ENCODE assay signal across 8 cellular contexts in the genomic region with DNA sequence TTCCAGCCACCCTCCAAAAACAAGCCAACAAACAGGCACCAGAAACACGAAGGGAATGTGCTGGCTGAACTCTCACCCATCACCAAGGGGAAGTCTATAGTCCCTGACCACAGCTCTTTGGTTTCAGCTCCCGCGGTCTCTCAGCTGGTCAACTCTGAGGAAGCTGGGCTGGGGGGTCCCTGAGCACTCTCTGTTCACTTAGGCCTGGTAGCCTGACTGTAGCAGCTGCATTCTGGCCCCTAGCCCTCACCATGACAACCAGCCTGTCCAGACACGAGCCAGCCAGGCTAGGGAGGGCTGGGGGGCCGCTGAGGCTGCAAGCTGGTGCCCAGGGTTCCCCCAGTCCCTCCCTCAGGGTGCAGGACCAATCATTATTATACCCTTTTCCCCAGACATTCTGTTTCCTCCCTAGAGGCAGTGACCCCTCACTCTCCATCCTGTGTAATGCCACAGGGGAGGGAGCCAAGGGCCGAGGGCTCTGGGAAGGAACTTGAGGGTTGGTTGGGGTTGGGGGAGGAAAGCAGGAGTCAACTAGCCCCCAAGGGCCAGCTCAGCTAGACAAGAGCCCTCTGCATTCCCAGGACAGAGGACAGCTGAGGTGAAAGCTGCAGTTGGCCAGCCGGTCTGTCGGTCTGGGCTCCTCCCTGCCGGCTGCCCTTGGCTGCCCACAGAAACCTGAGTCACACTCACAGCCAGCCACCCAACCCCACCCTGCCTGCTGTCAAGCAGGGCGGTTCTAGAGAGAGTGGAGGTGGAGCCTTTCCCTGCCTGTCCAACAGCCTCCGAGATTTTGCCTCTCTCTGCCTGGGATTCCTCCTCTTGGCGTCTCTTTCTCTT. TPM values are rescaled to one million over a fixed set of nuclear protein-coding genes. Genes with fewer than 3 reads are reported as not detected.
A peak's percentile ranks its signal among the peaks of the same experiment; 100 is the strongest.
DNase-seq lines count a peak whose midpoint lies in the region; ATAC-seq and TF ChIP-seq lines count a peak whose summit lies in the region.

No MANE protein-coding gene starts in this region.

- H3K4me1 ChIP-seq in A673 (ENCODE audit: insufficient read depth, low read length, poor library complexity, severe bottlenecking), result peaks cover 40% of the 10 kb centered on the region

- peaks cover 4% of the 10 kb centered on the region for H3K36me3 ChIP-seq in A673 (ENCODE audit: insufficient read depth, low read length, poor library complexity, severe bottlenecking)

- no TSS peak for BruUV-seq in A673 (replicated peaks; lab: Mats Ljungman, UMichigan)

- H3K27ac ChIP-seq in A673 (ENCODE audit: low read depth, low read length, poor library complexity, severe bottlenecking), result peak overlapping the region; percentile 80

- intact Hi-C loops in A673 (cut with micrococcal nuclease; ENCODE audit: unreplicated experiment), result loop anchor here (2.0 kb wide), 1 partner anchor 270 kb away; no protein-coding TSS in a partner anchor

- H3K9me3 ChIP-seq in A673 (ENCODE audit: low read depth, low read length, poor library complexity, severe bottlenecking), result no peaks in the 10 kb centered on the region

- no peaks in the 10 kb centered on the region for H3K27me3 ChIP-seq in A673 (replicated peaks; ENCODE audit: insufficient read depth, low read depth, low read length, poor library complexity)

- peak overlapping the region; percentile 62 for H3K4me3 ChIP-seq in A673 (ENCODE audit: low read depth, low read length, poor library complexity, severe bottlenecking)
- peak overlapping the region; percentile 5; the same call in 1 of the 2 replicates for H3K4me3 ChIP-seq in WI38 (ENCODE audit: low read depth, low read length)

- CTCF ChIA-PET in A673 (lab: Charles Lee), result interaction anchor here (0.6 to 2.7 kb wide), 10 partner anchors 10 to 1027 kb away, joined by 3 to 27 read pairs (median 5); no protein-coding TSS in a partner anchor

- DNase-seq in A673 (ENCODE audit: low spot score) (peak; percentile 92), NCI-H2196 treated with DMSO at 0.1 percent for 48 hours (lab: John Stamatoyannopoulos, UW; ENCODE audit: unreplicated experiment) (peak; percentile 96), islet precursor cell (peak; percentile 99)
- DNase-seq in central memory CD4-positive, alpha-beta T cell, result peak; percentile 66
- DNase-seq in stimulated activated CD4-positive, alpha-beta T cell treated with anti-CD3 and anti-CD28 coated beads, Interleukin-12 subunit alpha, Interleukin-12 subunit beta, amount 100 ng/mL, for 24 hours (ENCODE audit: low read depth in 2 of 2), result peak; percentile 39 to 74

- peak; percentile 55 for ATAC-seq in GM18861 (IDR thresholded peaks at IDR 0.05; ENCODE audit: unreplicated experiment)
- ATAC-seq in HG03108 (IDR thresholded peaks at IDR 0.05; ENCODE audit: unreplicated experiment), result peak; percentile 51

- no peak for TF ChIP-seq CTCF in A673 (conservative IDR thresholded peaks at IDR 0.05; ENCODE audit: low read depth, low read length)
- no peak for TF ChIP-seq CTCF in WI38 (IDR thresholded peaks at IDR 0.05; ENCODE audit: low read depth, low read length)

- POLR2A ChIA-PET in A673 (lab: Charles Lee; ENCODE audit: low non-redundant PET), result interaction anchor here (0.6 kb wide), 1 partner anchor 37 kb away, joined by 3 read pairs; no protein-coding TSS in a partner anchor

RNA-seq across cellular contexts. Expression of a gene that starts 1.2 kb away (rescaled TPM):
- 86.5 and 86.6 TPM in 2 replicates for total RNA-seq in A673 (2021)

RNA-seq across cellular contexts. Expression of a gene that starts 5.4 kb away (rescaled TPM):
- total RNA-seq in A673 (2021), result 192 and 206 TPM in 2 replicates

RNA-seq across cellular contexts. Expression of a gene that starts 25.5 kb away (rescaled TPM):
- 0.22 and 0.24 TPM in 2 replicates for total RNA-seq in A673 (2021)

Comparison
In these comparisons a context has a peak if more than half of its experiments do, and no peak if none do; other contexts are left out.
1. Peak in every context shown above with its lines: DNase-seq, ATAC-seq, H3K4me3 ChIP-seq and H3K27ac ChIP-seq.